Comparison of ENCODE assay signal across 24 cellular contexts in the genomic region with DNA sequence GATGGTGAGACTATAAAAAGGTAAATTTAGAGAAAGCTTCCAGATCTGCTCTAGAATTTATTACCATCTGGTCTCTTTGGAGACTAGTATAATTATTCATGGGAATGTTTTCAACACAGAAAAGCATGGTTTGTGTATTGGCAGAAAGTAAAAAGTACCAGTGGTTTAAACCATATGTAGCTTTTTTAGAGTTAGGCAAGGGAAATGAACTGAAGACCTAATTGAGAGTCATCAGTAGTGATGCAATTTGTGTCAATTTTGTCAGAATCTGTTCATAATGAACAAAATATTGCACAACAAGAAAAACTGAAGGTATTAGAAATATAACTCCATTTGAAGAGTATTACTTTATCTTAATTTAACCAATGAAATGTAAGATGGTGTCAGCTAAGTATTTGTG.
DNase-seq lines count a peak whose midpoint lies in the region; ATAC-seq and TF ChIP-seq lines count a peak whose summit lies in the region.
"Had no signal": no experiment of that assay in that cellular context is flagged by ENCODE, and none has a peak within 500 bp of the region (broad histone marks: within the 10 kb centered on the region; RNA-seq: fewer than 3 reads in every experiment).

No MANE protein-coding gene starts in this region.

- H3K9me3 ChIP-seq in mammary epithelial cell (replicated peaks; ENCODE audit: insufficient read depth, low read length): no peaks in the 10 kb centered on the region
- H3K9me3 ChIP-seq: A549, thyroid gland had no signal

- no peak overlapping the region for H3K4me3 Mint-ChIP-seq in MCF 10A (ENCODE audit: unreplicated experiment)
- H3K4me3 Mint-ChIP-seq: activated T-helper 17 cell treated with anti-CD3 and anti-CD28 coated beads, Interleukin-2, amount 50 U/mL, for 72 hours; CD4-positive, alpha-beta memory T cell; mesothelial cell of epicardium; stimulated activated memory B cell treated with anti-CD40 and anti-IgM and Interleukin-4, amounts not matched to agents 10 μg/mL and 1 μg/mL and 100 μg/mL, for 72 hours had no signal

- H3K27me3 ChIP-seq in mammary epithelial cell (ENCODE audit: insufficient read depth, low read length): no peaks in the 10 kb centered on the region
- H3K27me3 ChIP-seq in brain microvascular endothelial cell (replicated peaks): no peaks in the 10 kb centered on the region
- H3K27me3 ChIP-seq: thyroid gland had no signal

- dilution Hi-C loops in mammary epithelial cell (cut with HindIII; ENCODE audit: low sequenced_read_pairs): no loop called here

- H3K27me3 Mint-ChIP-seq in MCF 10A (ENCODE audit: insufficient read depth, unreplicated experiment): no peaks in the 10 kb centered on the region
- H3K27me3 Mint-ChIP-seq: activated T-helper 17 cell treated with anti-CD3 and anti-CD28 coated beads, Interleukin-2, amount 50 U/mL, for 72 hours; CD4-positive, alpha-beta memory T cell; stimulated activated memory B cell treated with anti-CD40 and anti-IgM and Interleukin-4, amounts not matched to agents 10 μg/mL and 1 μg/mL and 100 μg/mL, for 72 hours had no signal

- peaks cover 5% of the 10 kb centered on the region for H3K4me1 ChIP-seq in mammary epithelial cell (ENCODE audit: insufficient read depth, low read length)
- H3K4me1 ChIP-seq: thyroid gland had no signal

- H3K9ac ChIP-seq in mammary epithelial cell (ENCODE audit: insufficient read depth, low read length): no peak overlapping the region

- TF ChIP-seq CTCF in MCF 10A (IDR thresholded peaks at IDR 0.05; ENCODE audit: unreplicated experiment): no peak
- TF ChIP-seq CTCF in mammary epithelial cell (conservative IDR thresholded peaks at IDR 0.05 in 1 of 2, IDR thresholded peaks at IDR 0.05 in 1 of 2; ENCODE audit: extremely low read depth in 1 of 2, insufficient read depth in 1 of 2, low read depth in 1 of 2, low read length in 2 of 2): no peak
- no peak for TF ChIP-seq CTCF in brain microvascular endothelial cell (IDR thresholded peaks at IDR 0.05; ENCODE audit: low read depth, low read length, missing control alignments)

- no peak overlapping the region for H3K27ac Mint-ChIP-seq in MCF 10A (ENCODE audit: low read depth, unreplicated experiment)
- H3K27ac Mint-ChIP-seq: activated T-helper 17 cell treated with anti-CD3 and anti-CD28 coated beads, Interleukin-2, amount 50 U/mL, for 72 hours; CD4-positive, alpha-beta memory T cell; stimulated activated memory B cell treated with anti-CD40 and anti-IgM and Interleukin-4, amounts not matched to agents 10 μg/mL and 1 μg/mL and 100 μg/mL, for 72 hours had no signal

- ATAC-seq in SK-N-SH treated with all-trans-retinoic acid at 6 μM for 48 hours: peak; percentile 59; the same call in 2 of the 3 replicates
- ATAC-seq in sciatic nerve: no peak
- ATAC-seq: A549; activated T-helper 17 cell treated with anti-CD3 and anti-CD28 coated beads, Interleukin-2, amount 50 U/mL, for 72 hours; HCT116; PC-3; stimulated activated memory B cell treated with anti-CD40 and anti-IgM and Interleukin-4, amounts not matched to agents 10 μg/mL and 1 μg/mL and 100 μg/mL, for 72 hours had no signal

- H2AFZ ChIP-seq in mammary epithelial cell (ENCODE audit: low read depth, low read length): no peak overlapping the region

- in situ Hi-C loops in mammary epithelial cell (cut with MboI; ENCODE audit: low sequenced_read_pairs in 2 of 2) (no loop called here), brain microvascular endothelial cell (cut with HindIII; ENCODE audit: low pct_ligation_motif_present, low sequenced_read_pairs) (no loop called here)

- H3K4me2 ChIP-seq in mammary epithelial cell (ENCODE audit: insufficient read depth, low read depth, low read length): no peak overlapping the region
- H3K4me2 ChIP-seq: A549 had no signal

- peaks cover 10% of the 10 kb centered on the region for H3K4me1 Mint-ChIP-seq in MCF 10A (ENCODE audit: insufficient read depth, unreplicated experiment)

- H3K4me3 ChIP-seq in mammary epithelial cell (replicated peaks in 1 of 3; ENCODE audit: insufficient read depth in 1 of 3, low read depth in 2 of 3, low read length in 3 of 3): no peak overlapping the region
- H3K4me3 ChIP-seq in brain microvascular endothelial cell (ENCODE audit: low read depth, low read length): no peak overlapping the region
- H3K4me3 ChIP-seq: A549, thyroid gland had no signal

- H3K79me2 ChIP-seq in mammary epithelial cell (ENCODE audit: insufficient read depth, low read length): peaks cover 54% of the 10 kb centered on the region

- CTCF ChIA-PET in MCF 10A (lab: Yijun Ruan, JAX): no interaction called here
- CTCF ChIA-PET in mammary epithelial cell (lab: Charles Lee; ENCODE audit: low non-redundant PET): no interaction called here

- H3K9me3 Mint-ChIP-seq in MCF 10A (ENCODE audit: unreplicated experiment): no peaks in the 10 kb centered on the region
- H3K9me3 Mint-ChIP-seq: activated T-helper 17 cell treated with anti-CD3 and anti-CD28 coated beads, Interleukin-2, amount 50 U/mL, for 72 hours; CD4-positive, alpha-beta memory T cell; stimulated activated memory B cell treated with anti-CD40 and anti-IgM and Interleukin-4, amounts not matched to agents 10 μg/mL and 1 μg/mL and 100 μg/mL, for 72 hours had no signal

- H3K36me3 ChIP-seq in mammary epithelial cell (ENCODE audit: insufficient read depth, low read length): peaks cover 2% of the 10 kb centered on the region
- no peaks in the 10 kb centered on the region for H3K36me3 ChIP-seq in brain microvascular endothelial cell (replicated peaks)
- H3K36me3 ChIP-seq: thyroid gland had no signal

- intact Hi-C loops in MCF 10A (cut with micrococcal nuclease) (no loop called here), mammary epithelial cell (cut with micrococcal nuclease) (no loop called here), sciatic nerve (cut with DNase I) (no loop called here)

- H3K27ac ChIP-seq in mammary epithelial cell (ENCODE audit: insufficient read depth, low read depth, low read length) (no peak overlapping the region), brain microvascular endothelial cell (no peak overlapping the region)
- H3K27ac ChIP-seq: A549, thyroid gland had no signal

- no TSS peak for BruUV-seq in MCF 10A (replicated peaks; lab: Mats Ljungman, UMichigan)
- no TSS peak for BruUV-seq in mammary epithelial cell (replicated peaks; lab: Mats Ljungman, UMichigan)

- H4K20me1 ChIP-seq in mammary epithelial cell (ENCODE audit: insufficient read depth, low read length): no peaks in the 10 kb centered on the region

- DNase-seq in MCF 10A (ENCODE audit: unreplicated experiment) (peak; percentile 25), mammary epithelial cell (no peak), fibroblast of peridontal ligament (ENCODE audit: extremely low read depth) (peak; percentile 92), NCI-H226 (no peak), brain microvascular endothelial cell (no peak), Kasumi-1 (lab: John Stamatoyannopoulos, UW) (no peak), sciatic nerve (ENCODE audit: low spot score) (no peak)
- DNase-seq: activated CD4-positive, alpha-beta T cell treated with anti-CD3 and anti-CD28 coated beads for 1 hour; CD4-positive, alpha-beta memory T cell; DMS79; hypothalamus; kidney glomerular epithelial cell; NCI-H1417; NCI-H69; PC-3; stimulated activated CD4-positive, alpha-beta T cell treated with anti-CD3 and anti-CD28 coated beads, Interleukin-15, amount 100 ng/mL, for 24 hours; T-helper 9 cell; thyroid gland had no signal

- peaks cover 19% of the 10 kb centered on the region for H3K36me3 Mint-ChIP-seq in MCF 10A (ENCODE audit: insufficient read depth, unreplicated experiment)

- POLR2A ChIA-PET in MCF 10A (lab: Yijun Ruan, JAX): interaction anchor here (0.9 to 1.9 kb wide), 4 partner anchors 10 to 39 kb away, joined by 3 to 7 read pairs (median 4); no protein-coding TSS in a partner anchor

TF ChIP-seq in SK-N-SH treated with all-trans-retinoic acid at 6 μM for 48 hours, 23 proteins besides CTCF, POLR2A, EP300 and RAD21:
- TF ChIP-seq CSDC2 (CRISPR knock-in tag; IDR thresholded peaks at IDR 0.05) (no peak), ISL1 (CRISPR knock-in tag; IDR thresholded peaks at IDR 0.05) (peak; percentile 65)
- TF ChIP-seq, protein P1, sequence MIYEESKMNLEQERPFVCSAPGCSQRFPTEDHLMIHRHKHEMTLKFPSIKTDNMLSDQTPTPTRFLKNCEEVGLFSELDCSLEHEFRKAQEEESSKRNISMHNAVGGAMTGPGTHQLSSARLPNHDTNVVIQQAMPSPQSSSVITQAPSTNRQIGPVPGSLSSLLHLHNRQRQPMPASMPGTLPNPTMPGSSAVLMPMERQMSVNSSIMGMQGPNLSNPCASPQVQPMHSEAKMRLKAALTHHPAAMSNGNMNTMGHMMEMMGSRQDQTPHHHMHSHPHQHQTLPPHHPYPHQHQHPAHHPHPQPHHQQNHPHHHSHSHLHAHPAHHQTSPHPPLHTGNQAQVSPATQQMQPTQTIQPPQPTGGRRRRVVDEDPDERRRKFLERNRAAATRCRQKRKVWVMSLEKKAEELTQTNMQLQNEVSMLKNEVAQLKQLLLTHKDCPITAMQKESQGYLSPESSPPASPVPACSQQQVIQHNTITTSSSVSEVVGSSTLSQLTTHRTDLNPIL (CRISPR knock-in tag; IDR thresholded peaks at IDR 0.05; ENCODE audit: low read depth): no peak

Comparison
In these comparisons a context has a peak if more than half of its experiments do, and no peak if none do; other contexts are left out.
1. DNase-seq: peak in MCF 10A (single experiment) and fibroblast of peridontal ligament (single experiment); none in mammary epithelial cell (single experiment), NCI-H226 (single experiment), brain microvascular endothelial cell (single experiment), Kasumi-1 (0 of 2) and sciatic nerve (single experiment).